Comparison of ENCODE assay signal across 10 cellular contexts in the genomic region with DNA sequence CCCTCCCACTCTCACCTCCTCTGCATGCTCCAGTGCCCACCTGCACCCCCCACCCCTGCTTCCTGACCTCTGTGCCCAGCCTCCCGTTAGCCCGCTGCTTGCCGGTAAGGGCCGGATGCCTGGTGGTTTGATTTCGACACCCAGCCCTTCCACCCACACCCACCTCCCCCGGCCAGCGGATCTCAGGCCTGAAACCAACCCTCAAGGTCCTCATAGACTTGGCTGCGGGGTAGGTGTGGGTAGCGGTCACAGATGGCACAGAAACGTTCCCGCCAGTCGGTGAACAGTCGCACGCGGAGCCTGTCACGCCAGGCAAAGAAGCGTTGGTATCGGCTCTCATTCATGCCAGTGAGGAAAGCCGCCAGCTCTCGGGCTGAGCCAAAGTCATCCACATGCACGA. TPM values are rescaled to one million over a fixed set of nuclear protein-coding genes. Genes with fewer than 3 reads are reported as not detected.
A peak's percentile ranks its signal among the peaks of the same experiment; 100 is the strongest.
DNase-seq lines count a peak whose midpoint lies in the region; ATAC-seq and TF ChIP-seq lines count a peak whose summit lies in the region.
"Had no signal": no experiment of that assay in that cellular context is flagged by ENCODE, and none has a peak within 500 bp of the region (broad histone marks: within the 10 kb centered on the region; RNA-seq: fewer than 3 reads in every experiment).

No MANE protein-coding gene starts in this region.

- peak overlapping the region; percentile 55 for H3K27ac Mint-ChIP-seq in activated CD8-positive, alpha-beta T cell treated with anti-CD3 and anti-CD28 coated beads for 36 hours
- peak overlapping the region; percentile 89 to 98 (median 94) for H3K27ac Mint-ChIP-seq in immature natural killer cell

- H3K4me3 ChIP-seq in upper lobe of right lung (no peak overlapping the region), Karpas-422 (ENCODE audit: low read length) (no peak overlapping the region), coronary artery (no peak overlapping the region)
- H3K4me3 ChIP-seq: SK-N-MC had no signal

- peaks cover 54% of the 10 kb centered on the region for H3K4me1 Mint-ChIP-seq in activated CD8-positive, alpha-beta T cell treated with anti-CD3 and anti-CD28 coated beads for 36 hours (ENCODE audit: low read depth)
- peaks cover 68 to 70% of the 10 kb centered on the region in 2 donors for H3K4me1 Mint-ChIP-seq in immature natural killer cell

- TF ChIP-seq CTCF in activated CD8-positive, alpha-beta T cell treated with anti-CD3 and anti-CD28 coated beads for 36 hours (IDR thresholded peaks at IDR 0.05): no peak
- TF ChIP-seq CTCF in upper lobe of right lung (IDR thresholded peaks at IDR 0.05) (no peak), coronary artery (IDR thresholded peaks at IDR 0.05) (no peak)

- no peaks in the 10 kb centered on the region for H3K79me2 ChIP-seq in Karpas-422 (ENCODE audit: low read length)

- H4K20me1 ChIP-seq in Karpas-422 (ENCODE audit: insufficient read depth, low read depth, low read length): no peaks in the 10 kb centered on the region; the same call in 1 of the 2 replicates

- H3K36me3 ChIP-seq in upper lobe of right lung (no peaks in the 10 kb centered on the region), Karpas-422 (ENCODE audit: insufficient read depth, low read length) (no peaks in the 10 kb centered on the region)

- H3K4me1 ChIP-seq in upper lobe of right lung (peaks cover 45% of the 10 kb centered on the region), Karpas-422 (ENCODE audit: low read length) (peaks cover 39% of the 10 kb centered on the region)

- peak; percentile 30 to 42 (median 30) for DNase-seq in stimulated activated CD4-positive, alpha-beta T cell treated with anti-CD3 and anti-CD28 coated beads, Interleukin-12 subunit alpha, Interleukin-12 subunit beta, amount 100 ng/mL, for 48 hours (ENCODE audit: low read depth in 2 of 3, low spot score in 1 of 3)
- no peak for DNase-seq in stimulated activated CD4-positive, alpha-beta T cell treated with anti-CD3 and anti-CD28 coated beads, Interleukin-12 subunit alpha, Interleukin-12 subunit beta, amount 100 ng/mL, for 4 hours
- DNase-seq in activated CD8-positive, alpha-beta T cell treated with anti-CD3 and anti-CD28 coated beads for 36 hours: peak; percentile 76
- DNase-seq in immature natural killer cell: peak; percentile 83 to 84 (median 83)
- peak; percentile 85 for DNase-seq in upper lobe of right lung
- no peak for DNase-seq in retina
- DNase-seq in Karpas-422: no peak
- DNase-seq in coronary artery (ENCODE audit: low spot score): no peak

- CTCF ChIA-PET in activated CD8-positive, alpha-beta T cell treated with anti-CD3 and anti-CD28 coated beads for 36 hours (lab: Charles Lee): interaction anchor here (1.3 to 8.3 kb wide), 13 partner anchors 8 to 242 kb away, joined by 3 to 109 read pairs (median 8); partner anchors contain the start of genes NPDC1, PAXX and SAPCD2

- no peak for ATAC-seq in activated CD8-positive, alpha-beta T cell treated with anti-CD3 and anti-CD28 coated beads for 36 hours
- peak; percentile 1 for ATAC-seq in upper lobe of right lung

- intact Hi-C loops in activated CD8-positive, alpha-beta T cell treated with anti-CD3 and anti-CD28 coated beads for 36 hours (cut with micrococcal nuclease): no loop called here
- intact Hi-C loops in upper lobe of right lung (cut with DNase I): loop anchor here (5.0 to 10.0 kb wide), 2 partner anchors 86 to 243 kb away; partner anchors contain the start of genes C8G and FBXW5

- H3K27me3 ChIP-seq in upper lobe of right lung (no peaks in the 10 kb centered on the region), Karpas-422 (ENCODE audit: low read length) (no peaks in the 10 kb centered on the region)

- no peaks in the 10 kb centered on the region for H3K9me2 ChIP-seq in Karpas-422 (replicated peaks; ENCODE audit: insufficient read depth, low read length)

- H3K4me3 Mint-ChIP-seq in activated CD8-positive, alpha-beta T cell treated with anti-CD3 and anti-CD28 coated beads for 36 hours: no peak overlapping the region
- H3K4me3 Mint-ChIP-seq in immature natural killer cell: peak overlapping the region; percentile 88 to 91 (median 88)

- POLR2A ChIA-PET in activated CD8-positive, alpha-beta T cell treated with anti-CD3 and anti-CD28 coated beads for 36 hours (lab: Charles Lee): interaction anchor here (0.7 to 1.9 kb wide), 3 partner anchors 16 to 90 kb away, joined by 3 to 7 read pairs (median 6); partner anchors contain the start of gene NPDC1

- no peak overlapping the region for H2AFZ ChIP-seq in Karpas-422 (ENCODE audit: low read length)

- no peaks in the 10 kb centered on the region for H3K9me3 ChIP-seq in upper lobe of right lung
- no peaks in the 10 kb centered on the region for H3K9me3 ChIP-seq in Karpas-422 (ENCODE audit: low read length)

- H3K36me3 Mint-ChIP-seq in activated CD8-positive, alpha-beta T cell treated with anti-CD3 and anti-CD28 coated beads for 36 hours (ENCODE audit: low read depth): no peaks in the 10 kb centered on the region
- H3K36me3 Mint-ChIP-seq in immature natural killer cell: no peaks in the 10 kb centered on the region

- H3K9ac ChIP-seq in Karpas-422 (ENCODE audit: low read length): no peak overlapping the region

- no peak overlapping the region for H3K4me2 ChIP-seq in Karpas-422 (ENCODE audit: low read depth, low read length, poor library complexity, severe bottlenecking)

- H3K27me3 Mint-ChIP-seq in activated CD8-positive, alpha-beta T cell treated with anti-CD3 and anti-CD28 coated beads for 36 hours: no peaks in the 10 kb centered on the region
- H3K27me3 Mint-ChIP-seq in immature natural killer cell (ENCODE audit: low read depth in 3 of 3): peaks cover 8 to 25% (median 16%) of the 10 kb centered on the region in 3 donors

- H3K27ac ChIP-seq in upper lobe of right lung (peak overlapping the region; percentile 36), Karpas-422 (ENCODE audit: low read length) (no peak overlapping the region), coronary artery (no peak overlapping the region)
- H3K27ac ChIP-seq: C4-2B, SK-N-MC had no signal

- no peaks in the 10 kb centered on the region for H3K9me3 Mint-ChIP-seq in activated CD8-positive, alpha-beta T cell treated with anti-CD3 and anti-CD28 coated beads for 36 hours
- no peaks in the 10 kb centered on the region for H3K9me3 Mint-ChIP-seq in immature natural killer cell

RNA-seq across cellular contexts. Expression of gene FUT7, which starts 1.4 kb away (rescaled TPM):
- under 1 TPM in 1 of 2 experiments, not detected in 1; 0.09 TPM for total RNA-seq in activated CD8-positive, alpha-beta T cell treated with anti-CD3 and anti-CD28 coated beads for 36 hours
- 10 to 100 TPM; 20.6 to 33.0 (median 25.6) TPM for polyA plus RNA-seq in immature natural killer cell
- total RNA-seq in upper lobe of right lung: 0.81 TPM
- total RNA-seq in Karpas-422 (2014; rRNA removed; shearing (Covaris generic); ENCODE audit: low replicate concordance): not detected in 2 replicates

RNA-seq across cellular contexts. Expression of gene ABCA2, which starts 2.5 kb away (rescaled TPM):
- total RNA-seq in activated CD8-positive, alpha-beta T cell treated with anti-CD3 and anti-CD28 coated beads for 36 hours: 10 to 100 TPM; 11.8 to 16.2 TPM
- polyA plus RNA-seq in immature natural killer cell: 10 to 100 TPM in 1 of 3 donors, 1 to 10 TPM in 2; 2.2 to 34.5 (median 6.3) TPM
- 44.3 TPM for total RNA-seq in upper lobe of right lung
- 2.4 and 6.4 TPM in 2 replicates for total RNA-seq in Karpas-422 (2014; rRNA removed; shearing (Covaris generic); ENCODE audit: low replicate concordance)

RNA-seq across cellular contexts. Expression of gene NPDC1, which starts 15.4 kb away (rescaled TPM):
- total RNA-seq in activated CD8-positive, alpha-beta T cell treated with anti-CD3 and anti-CD28 coated beads for 36 hours: 10 to 100 TPM; 18.2 to 21.2 TPM
- 1 to 10 TPM in 2 of 3 donors, under 1 TPM in 1; 0.36 to 1.4 (median 1.1) TPM for polyA plus RNA-seq in immature natural killer cell
- total RNA-seq in upper lobe of right lung: 152 TPM
- total RNA-seq in Karpas-422 (2014; rRNA removed; shearing (Covaris generic); ENCODE audit: low replicate concordance): not detected in 2 replicates

RNA-seq across cellular contexts. Expression of gene ENTPD2, which starts 23.3 kb away (rescaled TPM):
- not detected for total RNA-seq in activated CD8-positive, alpha-beta T cell treated with anti-CD3 and anti-CD28 coated beads for 36 hours
- not detected for polyA plus RNA-seq in immature natural killer cell
- 0.41 TPM for total RNA-seq in upper lobe of right lung
- not detected in 2 replicates for total RNA-seq in Karpas-422 (2014; rRNA removed; shearing (Covaris generic); ENCODE audit: low replicate concordance)

RNA-seq across cellular contexts. Expression of gene CLIC3, which starts 34.2 kb away (rescaled TPM):
- total RNA-seq in activated CD8-positive, alpha-beta T cell treated with anti-CD3 and anti-CD28 coated beads for 36 hours: not detected
- polyA plus RNA-seq in immature natural killer cell: 100 to 1,000 TPM; 673 to 911 (median 762) TPM
- total RNA-seq in upper lobe of right lung: 80.7 TPM
- not detected in 2 replicates for total RNA-seq in Karpas-422 (2014; rRNA removed; shearing (Covaris generic); ENCODE audit: low replicate concordance)

Comparison
In these comparisons a context has a peak if more than half of its experiments do, and no peak if none do; other contexts are left out.
1. DNase-seq: peak in stimulated activated CD4-positive, alpha-beta T cell treated with anti-CD3 and anti-CD28 coated beads, Interleukin-12 subunit alpha, Interleukin-12 subunit beta, amount 100 ng/mL, for 48 hours (3 of 3), activated CD8-positive, alpha-beta T cell treated with anti-CD3 and anti-CD28 coated beads for 36 hours (single experiment), immature natural killer cell (3 of 3) and upper lobe of right lung (single experiment); none in stimulated activated CD4-positive, alpha-beta T cell treated with anti-CD3 and anti-CD28 coated beads, Interleukin-12 subunit alpha, Interleukin-12 subunit beta, amount 100 ng/mL, for 4 hours (single experiment), retina (single experiment), Karpas-422 (single experiment) and coronary artery (single experiment).
2. RNA of gene NPDC1, which starts 15.4 kb away (total RNA-seq): 152 TPM in upper lobe of right lung (single experiment) and 18.2 to 21.2 TPM in activated CD8-positive, alpha-beta T cell treated with anti-CD3 and anti-CD28 coated beads for 36 hours; not detected in Karpas-422; every median in the first group is over 10 times any median in the second.